ENCODE assay signal across 1 cellular context in genomic region chr15:37932522-37932921, GRCh38.
TF ChIP-seq lines count a peak whose summit lies in the region.

No MANE protein-coding gene starts in this region.

TF ChIP-seq in IMR-90, 13 proteins besides CTCF, POLR2A, EP300 and RAD21:
- no peak for TF ChIP-seq FOS (IDR thresholded peaks at IDR 0.05; ENCODE audit: low read depth, low read length)
- no peak for TF ChIP-seq MAFK (IDR thresholded peaks at IDR 0.05; ENCODE audit: low read depth, low read length)
